7 cellular contexts compared by ENCODE assay signal in genomic region chr7:73266719-73267368, GRCh38. TPM values are rescaled to one million over a fixed set of nuclear protein-coding genes. Genes with fewer than 3 reads are reported as not detected.
DNase-seq lines count a peak whose midpoint lies in the region; ATAC-seq and TF ChIP-seq lines count a peak whose summit lies in the region.
"Not testable (repeated sequence)": the region's sequence is repeated elsewhere in the genome, so short reads cannot be mapped to it uniquely, and the experiment has no call there.

No MANE protein-coding gene starts in this region.

- H3K27me3 Mint-ChIP-seq in activated B cell treated with CpG ODN at 0.5 μM for 24 hours: not testable (repeated sequence)

- peak; percentile 81 for ATAC-seq in GM18868 (IDR thresholded peaks at IDR 0.05; ENCODE audit: unreplicated experiment)
- peak; percentile 87 for ATAC-seq in GM21360 (IDR thresholded peaks at IDR 0.05; ENCODE audit: unreplicated experiment)
- peak; percentile 84 for ATAC-seq in HG02571 (IDR thresholded peaks at IDR 0.05; ENCODE audit: unreplicated experiment)
- peak; percentile 70 for ATAC-seq in HG03025 (IDR thresholded peaks at IDR 0.05; ENCODE audit: low FRiP score, unreplicated experiment)
- peak; percentile 79 for ATAC-seq in HG03439 (IDR thresholded peaks at IDR 0.05; ENCODE audit: unreplicated experiment)
- peak; percentile 49 for ATAC-seq in activated B cell treated with CpG ODN at 0.5 μM for 24 hours (ENCODE audit: low read depth)
- peak in 7 of 8 donors; percentile 49 to 99 (median 85) for ATAC-seq in heart right ventricle

- not testable (repeated sequence) for TF ChIP-seq CTCF in activated B cell treated with CpG ODN at 0.5 μM for 24 hours (IDR thresholded peaks at IDR 0.05); heart right ventricle (IDR thresholded peaks at IDR 0.05)

- CTCF ChIA-PET in activated B cell treated with CpG ODN at 0.5 μM for 24 hours (lab: Charles Lee): not testable (repeated sequence)

- POLR2A ChIA-PET in activated B cell treated with CpG ODN at 0.5 μM for 24 hours (lab: Charles Lee): not testable (repeated sequence)

- intact Hi-C loops in activated B cell treated with CpG ODN at 0.5 μM for 24 hours (cut with micrococcal nuclease); heart right ventricle (cut with DNase I): not testable (repeated sequence)

- H3K36me3 ChIP-seq in heart right ventricle: not testable (repeated sequence)

- not testable (repeated sequence) for H3K9me3 Mint-ChIP-seq in activated B cell treated with CpG ODN at 0.5 μM for 24 hours

- not testable (repeated sequence) for H3K4me3 Mint-ChIP-seq in activated B cell treated with CpG ODN at 0.5 μM for 24 hours

- not testable (repeated sequence) for DNase-seq in activated B cell treated with CpG ODN at 0.5 μM for 24 hours, heart right ventricle

- not testable (repeated sequence) for H3K27ac Mint-ChIP-seq in activated B cell treated with CpG ODN at 0.5 μM for 24 hours

- H3K27ac ChIP-seq in heart right ventricle: not testable (repeated sequence)

- not testable (repeated sequence) for H3K27me3 ChIP-seq in heart right ventricle

- H3K36me3 Mint-ChIP-seq in activated B cell treated with CpG ODN at 0.5 μM for 24 hours (ENCODE audit: low read depth): not testable (repeated sequence)

- no CpG with 5 or more reads among the region's 22 CpGs for WGBS in heart right ventricle, 2 donors

- not testable (repeated sequence) for H3K4me1 Mint-ChIP-seq in activated B cell treated with CpG ODN at 0.5 μM for 24 hours

- not testable (repeated sequence) for H3K4me1 ChIP-seq in heart right ventricle

- not testable (repeated sequence) for H3K9me3 ChIP-seq in heart right ventricle

- not testable (repeated sequence) for H3K4me3 ChIP-seq in heart right ventricle

RNA-seq across cellular contexts. Expression of gene NSUN5, which starts 41.8 kb away (rescaled TPM):
- total RNA-seq in activated B cell treated with CpG ODN at 0.5 μM for 24 hours (63.8 and 68.9 TPM in 2 replicates), heart right ventricle (10 to 100 TPM; 11.2 to 17.5 (median 14.2) TPM)
- polyA plus RNA-seq in heart right ventricle: 10 to 100 TPM; 17.2 to 36.8 TPM
